ENCODE assay signal across 16 cellular contexts in genomic region chr6:7463785-7464184, GRCh38.
DNase-seq lines count a peak whose midpoint lies in the region; FAIRE-seq and TF ChIP-seq lines count a peak whose summit lies in the region.
"Had no signal": no experiment of that assay in that cellular context is flagged by ENCODE, and none has a peak within 500 bp of the region (broad histone marks: within the 10 kb centered on the region; RNA-seq: fewer than 3 reads in every experiment).

No MANE protein-coding gene starts in this region.

- H3K27me3 Mint-ChIP-seq in astrocyte (ENCODE audit: low read depth, unreplicated experiment): no peaks in the 10 kb centered on the region

- FAIRE-seq in astrocyte (lab: Jason Lieb, UNC): no peak

- H3K9ac ChIP-seq in astrocyte (ENCODE audit: low read length): no peak overlapping the region

- no peaks in the 10 kb centered on the region for H4K20me1 ChIP-seq in astrocyte (ENCODE audit: insufficient read depth, low read length)

- TF ChIP-seq EP300 in transverse colon (IDR thresholded peaks at IDR 0.05; ENCODE audit: low read depth): no peak

- H3K27ac ChIP-seq in astrocyte (ENCODE audit: low read depth, low read length) (no peak overlapping the region), transverse colon (peak overlapping the region in 1 of 4 donors; percentile 1)
- H3K27ac ChIP-seq: Peyer's patch, thyroid gland had no signal

- no peak overlapping the region for H3K4me2 ChIP-seq in astrocyte (ENCODE audit: low read length)

- H3K36me3 Mint-ChIP-seq in astrocyte (ENCODE audit: low read depth, unreplicated experiment): no peaks in the 10 kb centered on the region

- H3K36me3 ChIP-seq in astrocyte (ENCODE audit: insufficient read depth, low read length) (no peaks in the 10 kb centered on the region), transverse colon (no peaks in the 10 kb centered on the region)
- H3K36me3 ChIP-seq: Peyer's patch, thyroid gland had no signal

- DNase-seq in NCI-H82 (lab: John Stamatoyannopoulos, UW) (peak; percentile 26), NCI-H82 treated with DMSO at 0.1 percent for 48 hours (lab: John Stamatoyannopoulos, UW; ENCODE audit: unreplicated experiment) (no peak), astrocyte (ENCODE audit: low read depth) (no peak), iPS-NIHi7 (ENCODE audit: extremely low spot score) (peak; percentile 82), transverse colon (peak; percentile 43), HUDEP-2 (lab: John Stamatoyannopoulos, UW; ENCODE audit: unreplicated experiment in 76 of 76) (no peak), NCI-H1105 treated with DMSO at 0.1 percent for 48 hours (lab: John Stamatoyannopoulos, UW) (no peak)
- DNase-seq in activated CD4-positive, alpha-beta T cell treated with anti-CD3 and anti-CD28 coated beads for 48 hours: no peak
- DNase-seq: 8988T; activated CD4-positive, alpha-beta T cell treated with anti-CD3 and anti-CD28 coated beads, Interleukin-2, amount 50 U/mL, for 1 hour; COR-L47; kidney glomerular epithelial cell; thyroid gland had no signal

- H3K4me1 ChIP-seq in astrocyte (ENCODE audit: insufficient read depth, low read length) (peaks cover 14% of the 10 kb centered on the region), transverse colon (peaks cover 0 to 12% (median 0%) of the 10 kb centered on the region in 4 donors)

- H3K4me3 ChIP-seq in astrocyte (ENCODE audit: insufficient read depth, low read depth, low read length) (no peak overlapping the region), transverse colon (no peak overlapping the region)
- H3K4me3 ChIP-seq: Peyer's patch, thyroid gland had no signal

- H3K4me1 Mint-ChIP-seq in astrocyte (ENCODE audit: low read depth, unreplicated experiment): peaks cover 31% of the 10 kb centered on the region

- H2AFZ ChIP-seq in astrocyte (ENCODE audit: low read depth, low read length): peak overlapping the region; percentile 65

- H3K4me3 Mint-ChIP-seq in astrocyte (ENCODE audit: unreplicated experiment): no peak overlapping the region
- H3K4me3 Mint-ChIP-seq: activated T-helper 17 cell treated with anti-CD3 and anti-CD28 coated beads, Interleukin-2, amount 50 U/mL, for 72 hours; T-helper 1 cell treated with Interleukin-12 subunit alpha and Interleukin-12 subunit beta and Interleukin-4 antibody, amounts not matched to agents 30 μg/mL and 1 μg/mL, for 36 hours had no signal

- no peaks in the 10 kb centered on the region for H3K9me3 Mint-ChIP-seq in astrocyte (ENCODE audit: unreplicated experiment)
- H3K9me3 Mint-ChIP-seq: activated T-helper 17 cell treated with anti-CD3 and anti-CD28 coated beads, Interleukin-2, amount 50 U/mL, for 72 hours; T-helper 1 cell treated with Interleukin-12 subunit alpha and Interleukin-12 subunit beta and Interleukin-4 antibody, amounts not matched to agents 30 μg/mL and 1 μg/mL, for 36 hours had no signal

- 28 to 33% methylated on average over 1 to 4 of the region's 4 CpGs for WGBS in transverse colon (ENCODE audit: low coverage in 1 of 2), 2 donors

- TF ChIP-seq CTCF in astrocyte (IDR thresholded peaks at IDR 0.05; ENCODE audit: insufficient read depth, low read depth, low read length): no peak
- TF ChIP-seq CTCF in transverse colon (IDR thresholded peaks at IDR 0.05): no peak

- in situ Hi-C loops in transverse colon (cut with MboI; ENCODE audit: low pct_ligation_motif_present in 1 of 4, low pct_unique_long_range_greater_than_20kb in 1 of 4, low sequenced_read_pairs in 3 of 4): no loop called here

- intact Hi-C loops in transverse colon (cut with DNase I; ENCODE audit: low total_unique reads): no loop called here

- H3K27me3 ChIP-seq in astrocyte (ENCODE audit: insufficient read depth, low read length) (no peaks in the 10 kb centered on the region), transverse colon (no peaks in the 10 kb centered on the region)
- H3K27me3 ChIP-seq: Peyer's patch, thyroid gland had no signal

- H3K9me3 ChIP-seq in astrocyte (ENCODE audit: insufficient read depth, low read depth, low read length) (no peaks in the 10 kb centered on the region), transverse colon (no peaks in the 10 kb centered on the region)
- H3K9me3 ChIP-seq: Peyer's patch, thyroid gland had no signal

- TF ChIP-seq POLR2A in transverse colon (IDR thresholded peaks at IDR 0.05): no peak

- no peaks in the 10 kb centered on the region for H3K79me2 ChIP-seq in astrocyte (ENCODE audit: insufficient read depth, low read length)

- peak overlapping the region; percentile 50 for H3K27ac Mint-ChIP-seq in astrocyte (ENCODE audit: unreplicated experiment)
- H3K27ac Mint-ChIP-seq: activated T-helper 17 cell treated with anti-CD3 and anti-CD28 coated beads, Interleukin-2, amount 50 U/mL, for 72 hours; T-helper 1 cell treated with Interleukin-12 subunit alpha and Interleukin-12 subunit beta and Interleukin-4 antibody, amounts not matched to agents 30 μg/mL and 1 μg/mL, for 36 hours had no signal

Comparison
In these comparisons a context has a peak if more than half of its experiments do, and no peak if none do; other contexts are left out.
1. DNase-seq: peak in NCI-H82 (single experiment), iPS-NIHi7 (single experiment) and transverse colon (single experiment); none in NCI-H82 treated with DMSO at 0.1 percent for 48 hours (single experiment), astrocyte (single experiment), activated CD4-positive, alpha-beta T cell treated with anti-CD3 and anti-CD28 coated beads for 48 hours (single experiment), HUDEP-2 (0 of 76) and NCI-H1105 treated with DMSO at 0.1 percent for 48 hours (single experiment).